ENCODE assay signal across 1 cellular context in the genomic region with DNA sequence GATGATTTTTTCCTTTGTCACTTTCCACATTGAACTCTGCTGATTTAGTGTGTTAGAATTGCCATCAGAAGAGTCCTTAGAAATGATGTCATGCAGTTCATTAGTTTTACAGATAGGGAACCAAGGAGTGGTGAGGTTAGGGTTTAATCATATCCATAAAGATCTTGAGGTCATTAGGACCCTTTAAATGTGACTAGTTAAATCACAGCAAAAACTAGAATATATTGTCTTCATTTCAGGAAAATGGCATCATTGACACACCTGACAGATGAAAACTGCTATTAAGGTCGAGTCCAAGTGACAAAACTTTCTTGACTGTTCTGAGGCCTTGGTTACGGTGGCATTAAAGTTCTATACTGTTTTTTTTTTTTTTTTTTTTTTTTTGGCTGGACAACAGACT.
TF ChIP-seq lines count a peak whose summit lies in the region.

No MANE protein-coding gene starts in this region.

TF ChIP-seq in IMR-90, 13 proteins besides CTCF, POLR2A, EP300 and RAD21 (continued from another document):
- TF ChIP-seq, protein P1, sequence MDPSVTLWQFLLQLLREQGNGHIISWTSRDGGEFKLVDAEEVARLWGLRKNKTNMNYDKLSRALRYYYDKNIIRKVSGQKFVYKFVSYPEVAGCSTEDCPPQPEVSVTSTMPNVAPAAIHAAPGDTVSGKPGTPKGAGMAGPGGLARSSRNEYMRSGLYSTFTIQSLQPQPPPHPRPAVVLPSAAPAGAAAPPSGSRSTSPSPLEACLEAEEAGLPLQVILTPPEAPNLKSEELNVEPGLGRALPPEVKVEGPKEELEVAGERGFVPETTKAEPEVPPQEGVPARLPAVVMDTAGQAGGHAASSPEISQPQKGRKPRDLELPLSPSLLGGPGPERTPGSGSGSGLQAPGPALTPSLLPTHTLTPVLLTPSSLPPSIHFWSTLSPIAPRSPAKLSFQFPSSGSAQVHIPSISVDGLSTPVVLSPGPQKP (IDR thresholded peaks at IDR 0.05; ENCODE audit: borderline replicate concordance, low read depth, low read length) = no peak
- TF ChIP-seq SMC3 (IDR thresholded peaks at IDR 0.05; ENCODE audit: low read depth, low read length) (no peak), RCOR1 (IDR thresholded peaks at IDR 0.05; ENCODE audit: insufficient replicate concordance, low read length) (no peak)
